Comparison of ENCODE assay signal across 2 cellular contexts in the genomic region with DNA sequence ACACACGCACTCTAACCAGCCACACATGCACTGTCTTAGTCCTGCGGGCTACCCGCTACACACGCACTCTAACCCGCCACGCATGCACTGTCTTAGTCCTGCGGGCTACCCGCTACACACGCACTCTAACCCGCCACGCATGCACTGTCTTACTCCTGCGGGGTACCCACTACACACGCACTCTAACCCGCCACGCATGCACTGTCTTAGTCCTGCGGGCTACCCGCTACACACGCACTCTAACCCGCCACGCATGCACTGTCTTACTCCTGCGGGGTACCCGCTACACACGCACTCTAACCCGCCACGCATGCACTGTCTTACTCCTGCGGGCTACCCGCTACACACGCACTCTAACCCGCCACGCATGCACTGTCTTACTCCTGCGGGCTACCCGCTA. TPM values are rescaled to one million over a fixed set of nuclear protein-coding genes. Genes with fewer than 3 reads are reported as not detected.
"Had no signal": no experiment of that assay in that cellular context is flagged by ENCODE, and none has a peak within 500 bp of the region (broad histone marks: within the 10 kb centered on the region; RNA-seq: fewer than 3 reads in every experiment).

No MANE protein-coding gene starts in this region.

RNA-seq across cellular contexts. Expression of gene NKD1, which starts 31.2 kb away (rescaled TPM):
- total RNA-seq: GM23248, HFFc6 had no signal
- polyA plus RNA-seq: GM23248 had no signal
